ENCODE assay signal across 10 cellular contexts in genomic region chr2:53737091-53737490, GRCh38.
"Had no signal": no experiment of that assay in that cellular context is flagged by ENCODE, and none has a peak within 500 bp of the region (broad histone marks: within the 10 kb centered on the region; RNA-seq: fewer than 3 reads in every experiment).

No MANE protein-coding gene starts in this region.

- H2AFZ ChIP-seq: GM23248 had no signal

- ATAC-seq: HCT116, K562 had no signal

- H3K27ac Mint-ChIP-seq: HFFc6 had no signal

- H3K9me3 ChIP-seq: HAP-1 had no signal

- H3K4me3 Mint-ChIP-seq: HFFc6 had no signal

- H3K36me3 ChIP-seq: HAP-1 had no signal

- H3K9ac ChIP-seq: GM23248 had no signal

- FAIRE-seq: H54, HTR-8/SVneo, K562 had no signal

- DNase-seq: GM23248, GOT3, HFFc6, IMR-90, KG1 had no signal

- H3K4me1 ChIP-seq: HAP-1 had no signal

- H3K4me3 ChIP-seq: GM23248, HAP-1, K562 had no signal

- H3K27ac ChIP-seq: GM23248 had no signal
